ENCODE assay signal across 8 cellular contexts in the genomic region with DNA sequence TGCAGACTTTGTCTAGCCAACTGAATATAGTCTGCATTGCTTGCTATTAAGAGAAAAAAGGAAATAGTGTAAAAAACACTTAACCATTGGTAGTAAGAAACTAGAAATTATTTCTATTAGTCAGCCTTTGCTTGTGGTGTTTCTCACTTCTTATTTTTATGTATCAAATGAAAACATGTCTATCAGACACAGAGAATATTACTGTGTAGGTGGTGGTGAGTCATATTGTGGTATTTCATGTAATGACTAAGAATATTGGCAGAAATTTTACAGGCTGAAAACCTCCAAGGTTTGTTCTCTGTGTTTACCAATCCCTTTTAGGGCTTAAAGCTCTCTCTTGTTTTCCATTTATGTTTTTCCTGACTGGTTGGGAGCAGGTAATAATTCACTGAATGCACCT.
DNase-seq lines count a peak whose midpoint lies in the region; ATAC-seq and TF ChIP-seq lines count a peak whose summit lies in the region.

No MANE protein-coding gene starts in this region.

- peak overlapping the region; percentile 42 for H3K27ac ChIP-seq in hepatocyte

- peaks cover 13% of the 10 kb centered on the region for H3K4me1 ChIP-seq in hepatocyte (ENCODE audit: insufficient read depth)
- no peaks in the 10 kb centered on the region for H3K4me1 ChIP-seq in HAP-1

- H3K79me2 ChIP-seq in hepatocyte, result no peaks in the 10 kb centered on the region

- no peaks in the 10 kb centered on the region for H3K9me2 ChIP-seq in hepatocyte (replicated peaks; ENCODE audit: insufficient read depth)

- H3K4me1 Mint-ChIP-seq in activated CD8-positive, alpha-beta T cell treated with anti-CD3 and anti-CD28 coated beads, Interleukin-2, amount 10 ng/mL, durations not matched to agents 7 days and 5 days (ENCODE audit: low read depth), result peaks cover 24% of the 10 kb centered on the region

- H2AFZ ChIP-seq in hepatocyte, result no peak overlapping the region

- H4K20me1 ChIP-seq in hepatocyte (ENCODE audit: insufficient read depth, poor library complexity, severe bottlenecking), result no peaks in the 10 kb centered on the region

- no peaks in the 10 kb centered on the region for H3K9me3 Mint-ChIP-seq in activated CD8-positive, alpha-beta T cell treated with anti-CD3 and anti-CD28 coated beads, Interleukin-2, amount 10 ng/mL, durations not matched to agents 7 days and 5 days (ENCODE audit: insufficient read depth)

- H3K36me3 ChIP-seq in hepatocyte (replicated peaks; ENCODE audit: insufficient read depth, low read depth), result no peaks in the 10 kb centered on the region
- H3K36me3 ChIP-seq in HAP-1 (replicated peaks), result no peaks in the 10 kb centered on the region; the same call in 1 of the 2 replicates

- POLR2A ChIA-PET in activated CD8-positive, alpha-beta T cell treated with anti-CD3 and anti-CD28 coated beads, Interleukin-2, amount 10 ng/mL, durations not matched to agents 7 days and 5 days (lab: Charles Lee), result interaction anchor here (0.7 kb wide), 1 partner anchor 11 kb away, joined by 3 read pairs; no protein-coding TSS in a partner anchor

- no peak overlapping the region for H3K27ac Mint-ChIP-seq in activated CD8-positive, alpha-beta T cell treated with anti-CD3 and anti-CD28 coated beads, Interleukin-2, amount 10 ng/mL, durations not matched to agents 7 days and 5 days

- H3K27me3 ChIP-seq in hepatocyte (no peaks in the 10 kb centered on the region), HAP-1 (ENCODE audit: low read depth) (no peaks in the 10 kb centered on the region)

- no peak for TF ChIP-seq CTCF in hepatocyte (IDR thresholded peaks at IDR 0.05; ENCODE audit: poor library complexity)

- no peak overlapping the region for H3K4me2 ChIP-seq in hepatocyte

- no peak overlapping the region for H3K4me3 ChIP-seq in hepatocyte
- H3K4me3 ChIP-seq in HAP-1, result no peak overlapping the region

- H3K9me3 ChIP-seq in hepatocyte (ENCODE audit: low read depth) (no peaks in the 10 kb centered on the region), HAP-1 (no peaks in the 10 kb centered on the region)

- H3K4me3 Mint-ChIP-seq in activated CD8-positive, alpha-beta T cell treated with anti-CD3 and anti-CD28 coated beads, Interleukin-2, amount 10 ng/mL, durations not matched to agents 7 days and 5 days, result no peak overlapping the region

- DNase-seq in Caki2 (ENCODE audit: low read depth) (peak; percentile 56), hepatocyte (ENCODE audit: low spot score) (peak; percentile 32), HAP-1 (ENCODE audit: low spot score in 2 of 2) (no peak), NCI-H146 treated with DMSO at 0.1 percent for 48 hours (lab: John Stamatoyannopoulos, UW; ENCODE audit: unreplicated experiment) (no peak)
- DNase-seq in activated CD8-positive, alpha-beta T cell treated with anti-CD3 and anti-CD28 coated beads, Interleukin-2, amount 10 ng/mL, durations not matched to agents 7 days and 5 days, result no peak
- DNase-seq in effector CD8-positive, alpha-beta T cell (lab: John Stamatoyannopoulos, UW), result no peak

- CTCF ChIA-PET in activated CD8-positive, alpha-beta T cell treated with anti-CD3 and anti-CD28 coated beads, Interleukin-2, amount 10 ng/mL, durations not matched to agents 7 days and 5 days (lab: Charles Lee), result interaction anchor here (1.4 kb wide), 1 partner anchor 28 kb away, joined by 4 read pairs; no protein-coding TSS in a partner anchor

- no peaks in the 10 kb centered on the region for H3K36me3 Mint-ChIP-seq in activated CD8-positive, alpha-beta T cell treated with anti-CD3 and anti-CD28 coated beads, Interleukin-2, amount 10 ng/mL, durations not matched to agents 7 days and 5 days (ENCODE audit: low read depth)

- H3K27me3 Mint-ChIP-seq in activated CD8-positive, alpha-beta T cell treated with anti-CD3 and anti-CD28 coated beads, Interleukin-2, amount 10 ng/mL, durations not matched to agents 7 days and 5 days (ENCODE audit: low read depth), result no peaks in the 10 kb centered on the region

- in situ Hi-C loops in Caki2 (cut with HindIII; ENCODE audit: low pct_unique_long_range_greater_than_20kb, low sequenced_read_pairs) (no loop called here), HAP-1 (cut with MboI; ENCODE audit: low sequenced_read_pairs) (no loop called here)

- ATAC-seq in GM19455 (IDR thresholded peaks at IDR 0.05; ENCODE audit: unreplicated experiment), result peak; percentile 83
- peak; percentile 91 for ATAC-seq in HG03442 (IDR thresholded peaks at IDR 0.05; ENCODE audit: unreplicated experiment)
- peak; percentile 84 for ATAC-seq in activated CD8-positive, alpha-beta T cell treated with anti-CD3 and anti-CD28 coated beads, Interleukin-2, amount 10 ng/mL, durations not matched to agents 7 days and 5 days

Comparison
In these comparisons a context has a peak if more than half of its experiments do, and no peak if none do; other contexts are left out.
1. DNase-seq: peak in Caki2 (single experiment) and hepatocyte (single experiment); none in activated CD8-positive, alpha-beta T cell treated with anti-CD3 and anti-CD28 coated beads, Interleukin-2, amount 10 ng/mL, durations not matched to agents 7 days and 5 days (single experiment), HAP-1 (0 of 2), effector CD8-positive, alpha-beta T cell (single experiment) and NCI-H146 treated with DMSO at 0.1 percent for 48 hours (single experiment).
2. Peak in every context shown above with its lines, with median percentiles within 50 percentile points of each other: ATAC-seq.